ENCODE assay signal across 10 cellular contexts in the genomic region with DNA sequence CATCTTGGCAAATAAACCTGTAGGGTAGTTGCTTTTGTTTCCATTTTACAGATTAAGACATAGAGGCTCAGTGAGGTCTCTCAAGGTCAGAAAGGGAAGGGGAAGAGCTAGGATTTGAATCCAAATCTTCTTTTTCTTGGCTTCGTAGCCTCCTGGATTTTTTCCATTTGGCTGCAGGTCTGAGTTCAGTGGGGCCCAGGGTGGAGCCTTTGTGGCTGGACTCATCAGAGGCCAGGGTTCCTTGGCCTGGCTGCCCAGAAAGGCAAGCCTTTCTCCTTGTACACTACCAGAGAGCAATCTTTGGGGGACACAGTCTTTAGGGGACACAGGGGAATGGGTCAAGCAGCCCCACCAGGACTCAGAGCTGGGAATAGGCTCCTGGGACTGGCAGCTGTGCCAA. TPM values are rescaled to one million over a fixed set of nuclear protein-coding genes. Genes with fewer than 3 reads are reported as not detected.
DNase-seq lines count a peak whose midpoint lies in the region; ATAC-seq and TF ChIP-seq lines count a peak whose summit lies in the region.
"Had no signal": no experiment of that assay in that cellular context is flagged by ENCODE, and none has a peak within 500 bp of the region (broad histone marks: within the 10 kb centered on the region; RNA-seq: fewer than 3 reads in every experiment).

No MANE protein-coding gene starts in this region.

- POLR2A ChIA-PET in SK-N-SH (lab: Yijun Ruan, JAX), result no interaction called here

- no peaks in the 10 kb centered on the region for H3K36me3 ChIP-seq in SK-N-SH (replicated peaks in 1 of 2; ENCODE audit: control insufficient read depth in 1 of 2, insufficient read depth in 2 of 2, low read length in 1 of 2)
- no peaks in the 10 kb centered on the region for H3K36me3 ChIP-seq in adipocyte (ENCODE audit: control insufficient read depth, insufficient read depth, low read length, severe bottlenecking)
- H3K36me3 ChIP-seq in hepatocyte (replicated peaks; ENCODE audit: insufficient read depth, low read depth), result no peaks in the 10 kb centered on the region
- H3K36me3 ChIP-seq in testis (ENCODE audit: low read depth, missing control alignments), result no peaks in the 10 kb centered on the region

- no peak for TF ChIP-seq RAD21 in SK-N-SH (IDR thresholded peaks at IDR 0.05; ENCODE audit: low read length)

- intact Hi-C loops in testis (cut with DNase I; ENCODE audit: low total_unique reads), result no loop called here

- no peaks in the 10 kb centered on the region for H3K9me3 ChIP-seq in SK-N-SH
- no peaks in the 10 kb centered on the region for H3K9me3 ChIP-seq in adipocyte (ENCODE audit: control insufficient read depth, low read length)
- no peaks in the 10 kb centered on the region for H3K9me3 ChIP-seq in hepatocyte (ENCODE audit: low read depth)
- H3K9me3 ChIP-seq in testis, result no peaks in the 10 kb centered on the region

- H3K27ac Mint-ChIP-seq in progenitor cell of endocrine pancreas, result no peak overlapping the region

- H3K36me3 Mint-ChIP-seq in progenitor cell of endocrine pancreas (ENCODE audit: insufficient read depth), result no peaks in the 10 kb centered on the region
- H3K36me3 Mint-ChIP-seq: naive B cell had no signal

- no peak for TF ChIP-seq EP300 in SK-N-SH (IDR thresholded peaks at IDR 0.05; ENCODE audit: borderline replicate concordance in 1 of 2, low read depth in 1 of 2, low read length in 1 of 2)

- peaks cover 5% of the 10 kb centered on the region for H3K4me1 Mint-ChIP-seq in progenitor cell of endocrine pancreas (ENCODE audit: low read depth)

- H3K9me2 ChIP-seq in SK-N-SH, result no peaks in the 10 kb centered on the region
- H3K9me2 ChIP-seq in hepatocyte (replicated peaks; ENCODE audit: insufficient read depth), result no peaks in the 10 kb centered on the region

- TF ChIP-seq CTCF in SK-N-SH (IDR thresholded peaks at IDR 0.05) (no peak), hepatocyte (IDR thresholded peaks at IDR 0.05; ENCODE audit: poor library complexity) (no peak), testis (IDR thresholded peaks at IDR 0.05) (no peak), progenitor cell of endocrine pancreas (IDR thresholded peaks at IDR 0.05; ENCODE audit: unreplicated experiment) (no peak)

- H3K4me3 Mint-ChIP-seq in progenitor cell of endocrine pancreas (ENCODE audit: low read depth), result no peak overlapping the region

- H3K79me2 ChIP-seq in SK-N-SH (ENCODE audit: insufficient read depth) (no peaks in the 10 kb centered on the region), hepatocyte (no peaks in the 10 kb centered on the region)

- 92% methylated on average over 1 of the region's 1 CpG for WGBS in SK-N-SH (ENCODE audit: low lambda C conversion rate)
- 84% methylated on average over 1 of the region's 1 CpG for WGBS in hepatocyte (ENCODE audit: low lambda C conversion rate, missing lambda C conversion rate)
- WGBS in testis, 2 donors, result 30 to 40% methylated on average over 1 of the region's 1 CpG

- H2AFZ ChIP-seq in SK-N-SH (ENCODE audit: low read depth), result peak overlapping the region; percentile 76; the same call in 1 of the 2 replicates
- no peak overlapping the region for H2AFZ ChIP-seq in hepatocyte

- no peak for ATAC-seq in SK-N-SH treated with all-trans-retinoic acid at 6 μM for 48 hours

- peaks cover 28 to 54% of the 10 kb centered on the region in 2 experiments for H3K4me1 ChIP-seq in SK-N-SH (ENCODE audit: control insufficient read depth in 1 of 2, insufficient read depth in 2 of 2, low read depth in 1 of 2, low read length in 1 of 2)
- H3K4me1 ChIP-seq in adipocyte (ENCODE audit: control insufficient read depth, insufficient read depth, low read length), result peaks cover 66% of the 10 kb centered on the region
- H3K4me1 ChIP-seq in hepatocyte (ENCODE audit: insufficient read depth), result peaks cover 49% of the 10 kb centered on the region
- H3K4me1 ChIP-seq in testis, result peaks cover 46% of the 10 kb centered on the region

- CTCF ChIA-PET in SK-N-SH (lab: Yijun Ruan, JAX), result interaction anchor here (0.6 to 3.6 kb wide), 25 partner anchors 9 to 317 kb away, joined by 3 to 42 read pairs (median 5); partner anchors contain the start of genes FBXW2 and TRAF1

- H3K27me3 ChIP-seq in SK-N-SH (ENCODE audit: insufficient read depth), result no peaks in the 10 kb centered on the region
- no peaks in the 10 kb centered on the region for H3K27me3 ChIP-seq in adipocyte (replicated peaks; ENCODE audit: control insufficient read depth, insufficient read depth, low read length)
- no peaks in the 10 kb centered on the region for H3K27me3 ChIP-seq in hepatocyte
- no peaks in the 10 kb centered on the region for H3K27me3 ChIP-seq in testis

- H3K4me2 ChIP-seq in SK-N-SH, result peak overlapping the region; percentile 47
- peak overlapping the region; percentile 50 for H3K4me2 ChIP-seq in hepatocyte

- H3F3A ChIP-seq in SK-N-SH (replicated peaks; ENCODE audit: insufficient read depth), result peaks cover 34% of the 10 kb centered on the region

- no peak for TF ChIP-seq POLR2A in testis (IDR thresholded peaks at IDR 0.05)

- H4K20me1 ChIP-seq in SK-N-SH (ENCODE audit: insufficient read depth) (no peaks in the 10 kb centered on the region), hepatocyte (ENCODE audit: insufficient read depth, poor library complexity, severe bottlenecking) (no peaks in the 10 kb centered on the region)

- H3K27me3 Mint-ChIP-seq in progenitor cell of endocrine pancreas, result peaks cover 2% of the 10 kb centered on the region

- H3K27ac ChIP-seq in SK-N-SH (ENCODE audit: low read depth in 2 of 2, low read length in 1 of 2) (peak overlapping the region; percentile 39 to 87; a peak in 3 of 4 replicates), hepatocyte (peak overlapping the region; percentile 88), testis (peak overlapping the region; percentile 77 to 92)

- H3K4me3 ChIP-seq in SK-N-SH (ENCODE audit: low read depth in 2 of 2, low read length in 1 of 2) (no peak overlapping the region), adipocyte (ENCODE audit: low read length) (peak overlapping the region; percentile 32), hepatocyte (no peak overlapping the region), testis (no peak overlapping the region)

- no peak for DNase-seq in SK-N-SH
- no peak for DNase-seq in adipocyte (ENCODE audit: low read depth)
- no peak for DNase-seq in hepatocyte (ENCODE audit: low spot score)
- peak; percentile 50 for DNase-seq in testis
- no peak for DNase-seq in progenitor cell of endocrine pancreas (ENCODE audit: low spot score, unreplicated experiment)
- no peak for DNase-seq in AG20443 (ENCODE audit: low spot score)
- no peak for DNase-seq in NCI-H748 (lab: John Stamatoyannopoulos, UW; ENCODE audit: unreplicated experiment)

- H3K9me3 Mint-ChIP-seq in progenitor cell of endocrine pancreas (ENCODE audit: low read depth), result no peaks in the 10 kb centered on the region
- H3K9me3 Mint-ChIP-seq: naive B cell; T-helper 1 cell treated with Interleukin-12 subunit alpha and Interleukin-12 subunit beta and Interleukin-4 antibody, amounts not matched to agents 30 μg/mL and 1 μg/mL, for 36 hours had no signal

- peak overlapping the region; percentile 12; the same call in 1 of the 2 replicates for H3K9ac ChIP-seq in SK-N-SH
- peak overlapping the region; percentile 85 for H3K9ac ChIP-seq in adipocyte (ENCODE audit: low read length)

TF ChIP-seq in SK-N-SH, 30 proteins besides CTCF, POLR2A, EP300 and RAD21 (continues in another document):
- no peak for TF ChIP-seq SIN3A (IDR thresholded peaks at IDR 0.05; ENCODE audit: borderline replicate concordance, low read depth, low read length)
- no peak for TF ChIP-seq TAF1 (IDR thresholded peaks at IDR 0.05; ENCODE audit: borderline replicate concordance, low read depth, low read length)
- TF ChIP-seq, protein P1, sequence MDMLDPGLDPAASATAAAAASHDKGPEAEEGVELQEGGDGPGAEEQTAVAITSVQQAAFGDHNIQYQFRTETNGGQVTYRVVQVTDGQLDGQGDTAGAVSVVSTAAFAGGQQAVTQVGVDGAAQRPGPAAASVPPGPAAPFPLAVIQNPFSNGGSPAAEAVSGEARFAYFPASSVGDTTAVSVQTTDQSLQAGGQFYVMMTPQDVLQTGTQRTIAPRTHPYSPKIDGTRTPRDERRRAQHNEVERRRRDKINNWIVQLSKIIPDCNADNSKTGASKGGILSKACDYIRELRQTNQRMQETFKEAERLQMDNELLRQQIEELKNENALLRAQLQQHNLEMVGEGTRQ (IDR thresholded peaks at IDR 0.05; ENCODE audit: borderline replicate concordance, low read depth, low read length), result no peak

TF ChIP-seq in SK-N-SH treated with all-trans-retinoic acid at 6 μM for 48 hours, 23 proteins besides CTCF, POLR2A, EP300 and RAD21 (continues in another document):
- TF ChIP-seq, protein P2, sequence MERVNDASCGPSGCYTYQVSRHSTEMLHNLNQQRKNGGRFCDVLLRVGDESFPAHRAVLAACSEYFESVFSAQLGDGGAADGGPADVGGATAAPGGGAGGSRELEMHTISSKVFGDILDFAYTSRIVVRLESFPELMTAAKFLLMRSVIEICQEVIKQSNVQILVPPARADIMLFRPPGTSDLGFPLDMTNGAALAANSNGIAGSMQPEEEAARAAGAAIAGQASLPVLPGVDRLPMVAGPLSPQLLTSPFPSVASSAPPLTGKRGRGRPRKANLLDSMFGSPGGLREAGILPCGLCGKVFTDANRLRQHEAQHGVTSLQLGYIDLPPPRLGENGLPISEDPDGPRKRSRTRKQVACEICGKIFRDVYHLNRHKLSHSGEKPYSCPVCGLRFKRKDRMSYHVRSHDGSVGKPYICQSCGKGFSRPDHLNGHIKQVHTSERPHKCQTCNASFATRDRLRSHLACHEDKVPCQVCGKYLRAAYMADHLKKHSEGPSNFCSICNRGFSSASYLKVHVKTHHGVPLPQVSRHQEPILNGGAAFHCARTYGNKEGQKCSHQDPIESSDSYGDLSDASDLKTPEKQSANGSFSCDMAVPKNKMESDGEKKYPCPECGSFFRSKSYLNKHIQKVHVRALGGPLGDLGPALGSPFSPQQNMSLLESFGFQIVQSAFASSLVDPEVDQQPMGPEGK (CRISPR knock-in tag; IDR thresholded peaks at IDR 0.05; ENCODE audit: borderline replicate concordance), result no peak

RNA-seq across cellular contexts. Expression of gene TRAF1, which starts 10.5 kb away (rescaled TPM):
- polyA plus RNA-seq in SK-N-SH (2012; rRNA removed) (1.2 and 1.5 TPM in 2 replicates), hepatocyte (2.2 and 3.3 TPM in 2 replicates), testis (ENCODE audit: insufficient read depth, low read depth, low replicate concordance) (3.9 TPM)
- polyA plus RNA-seq in SK-N-SH (2012; cell fraction: cytosol; rRNA removed), result 0.54 and 0.84 TPM in 2 replicates
- polyA plus RNA-seq in SK-N-SH (2012; cell fraction: nucleus; rRNA removed), result 3.0 and 3.6 TPM in 2 replicates
- total RNA-seq in hepatocyte (4.0 and 5.4 TPM in 2 replicates), testis (1 to 10 TPM; 6.5 to 8.6 TPM), progenitor cell of endocrine pancreas (6.7 TPM in 2 replicates)
